ENCODE assay signal across 8 cellular contexts in the genomic region with DNA sequence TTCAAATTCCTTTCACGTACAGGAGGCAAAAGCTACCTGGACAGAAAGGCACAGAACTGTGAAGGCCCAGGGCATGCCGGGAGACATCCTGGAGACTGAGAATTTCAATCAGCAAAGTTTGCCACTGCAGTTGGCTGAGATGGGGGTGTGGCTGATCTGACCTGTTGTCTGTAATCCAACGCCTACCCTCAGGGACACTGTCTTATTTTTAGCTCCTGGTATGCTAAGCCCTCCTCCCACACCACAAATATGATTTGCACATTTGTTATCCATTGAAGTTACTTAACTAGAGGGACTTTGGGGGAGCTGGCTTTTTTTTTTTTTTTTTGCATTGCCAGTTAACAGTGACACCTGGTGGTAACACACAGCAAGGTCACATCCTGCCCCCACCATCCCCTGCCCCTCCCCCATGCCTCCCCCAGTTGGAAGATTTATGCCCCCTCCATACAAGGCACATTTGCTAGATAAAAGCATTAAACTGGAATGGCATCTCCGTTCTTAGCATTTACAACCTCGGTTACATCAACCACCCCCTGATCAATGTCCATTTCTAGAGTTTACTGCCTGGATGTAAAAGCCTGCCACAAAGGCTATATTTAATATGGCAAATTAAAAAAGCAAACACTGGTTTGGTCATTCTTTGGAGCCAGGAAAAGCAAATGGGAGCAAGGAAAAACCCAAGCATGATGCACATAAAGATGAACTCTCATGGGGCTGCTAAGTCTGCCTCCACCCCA. TPM values are rescaled to one million over a fixed set of nuclear protein-coding genes. Genes with fewer than 3 reads are reported as not detected.
DNase-seq lines count a peak whose midpoint lies in the region; ATAC-seq, FAIRE-seq and TF ChIP-seq lines count a peak whose summit lies in the region.

No MANE protein-coding gene starts in this region.

- H3K9me1 ChIP-seq in endothelial cell of umbilical vein (replicated peaks; ENCODE audit: control insufficient read depth, extremely low read depth, insufficient read depth, low read length), result no peaks in the 10 kb centered on the region

- TF ChIP-seq CTCF in OCI-LY1 (IDR thresholded peaks at IDR 0.05; ENCODE audit: low read length) (peak; percentile 68), endothelial cell of umbilical vein (IDR thresholded peaks at IDR 0.05; ENCODE audit: extremely low read depth in 1 of 2, insufficient read depth in 1 of 2, low read depth in 1 of 2, low read length in 2 of 2) (peak; percentile 28 to 47), neural progenitor cell (IDR thresholded peaks at IDR 0.05) (peak; percentile 73)

- peaks cover 11% of the 10 kb centered on the region for H3K4me1 ChIP-seq in CD4-positive, alpha-beta memory T cell (ENCODE audit: insufficient read depth, low read length)
- H3K4me1 ChIP-seq in OCI-LY1 (ENCODE audit: insufficient read depth, low read length, severe bottlenecking) (peaks cover 27% of the 10 kb centered on the region), endothelial cell of umbilical vein (ENCODE audit: control insufficient read depth, extremely low read depth, insufficient read depth, low read length) (peaks cover 24% of the 10 kb centered on the region), neural progenitor cell (peaks cover 4% of the 10 kb centered on the region)

- H3K36me3 Mint-ChIP-seq in CD4-positive, alpha-beta memory T cell, result peaks cover 57 to 76% of the 10 kb centered on the region in 2 donors
- peaks cover 20% of the 10 kb centered on the region for H3K36me3 Mint-ChIP-seq in neural progenitor cell

- peaks cover 16 to 26% (median 21%) of the 10 kb centered on the region in 4 donors for H3K4me1 Mint-ChIP-seq in CD4-positive, alpha-beta memory T cell
- peaks cover 35% of the 10 kb centered on the region for H3K4me1 Mint-ChIP-seq in neural progenitor cell

- no peak overlapping the region for H3K27ac ChIP-seq in CD4-positive, alpha-beta memory T cell (ENCODE audit: low read depth, low read length)
- no peak overlapping the region for H3K27ac ChIP-seq in OCI-LY1 (ENCODE audit: low read depth, low read length, poor library complexity, severe bottlenecking)
- H3K27ac ChIP-seq in endothelial cell of umbilical vein (ENCODE audit: insufficient read depth, low read depth, low read length), result no peak overlapping the region
- H3K27ac ChIP-seq in neural progenitor cell, result no peak overlapping the region

- H3K27me3 Mint-ChIP-seq in CD4-positive, alpha-beta memory T cell, result no peaks in the 10 kb centered on the region
- no peaks in the 10 kb centered on the region for H3K27me3 Mint-ChIP-seq in neural progenitor cell (ENCODE audit: insufficient read depth, low read depth)

- no peak overlapping the region for H3K4me3 ChIP-seq in CD4-positive, alpha-beta memory T cell (ENCODE audit: low read length in 2 of 2)
- H3K4me3 ChIP-seq in OCI-LY1 (ENCODE audit: low read depth, low read length, poor library complexity, severe bottlenecking) (no peak overlapping the region), endothelial cell of umbilical vein (replicated peaks in 1 of 3; ENCODE audit: insufficient read depth in 1 of 3, low read depth in 1 of 3, low read length in 3 of 3) (no peak overlapping the region), neural progenitor cell (no peak overlapping the region)

- H3K9ac ChIP-seq in OCI-LY1 (ENCODE audit: low read length) (no peak overlapping the region), endothelial cell of umbilical vein (replicated peaks; ENCODE audit: extremely low read depth, insufficient read depth, low read length) (no peak overlapping the region), neural progenitor cell (no peak overlapping the region)

- H3K4me2 ChIP-seq in OCI-LY1 (ENCODE audit: low read length) (no peak overlapping the region), endothelial cell of umbilical vein (ENCODE audit: insufficient read depth, low read length) (no peak overlapping the region), neural progenitor cell (no peak overlapping the region)

- FAIRE-seq in endothelial cell of umbilical vein (lab: Jason Lieb, UNC), result no peak

- H2AFZ ChIP-seq in OCI-LY1 (ENCODE audit: low read length), result no peak overlapping the region
- no peak overlapping the region for H2AFZ ChIP-seq in endothelial cell of umbilical vein (ENCODE audit: low read depth, low read length)
- no peak overlapping the region for H2AFZ ChIP-seq in neural progenitor cell (replicated peaks)

- POLR2A ChIA-PET in CD4-positive, alpha-beta memory T cell (lab: Charles Lee; ENCODE audit: partially characterized antibody), result interaction anchor here (0.6 kb wide), 1 partner anchor 425 kb away, joined by 4 read pairs; no protein-coding TSS in a partner anchor
- POLR2A ChIA-PET in endothelial cell of umbilical vein (lab: Charles Lee), result no interaction called here

- H3K9me3 ChIP-seq in CD4-positive, alpha-beta memory T cell (ENCODE audit: control insufficient read depth in 1 of 2, low read length in 2 of 2), result no peaks in the 10 kb centered on the region
- no peaks in the 10 kb centered on the region for H3K9me3 ChIP-seq in OCI-LY1 (ENCODE audit: low read length)
- H3K9me3 ChIP-seq in endothelial cell of umbilical vein (replicated peaks; ENCODE audit: control insufficient read depth, insufficient read depth, low read length), result no peaks in the 10 kb centered on the region
- no peaks in the 10 kb centered on the region for H3K9me3 ChIP-seq in neural progenitor cell (ENCODE audit: low read depth)

- no peaks in the 10 kb centered on the region for H3F3A ChIP-seq in OCI-LY1 (ENCODE audit: insufficient read depth, low read length)
- H3F3A ChIP-seq in neural progenitor cell (ENCODE audit: low read depth), result peaks cover 7% of the 10 kb centered on the region

- H3K79me2 ChIP-seq in OCI-LY1 (ENCODE audit: insufficient read depth, low read length) (no peaks in the 10 kb centered on the region), endothelial cell of umbilical vein (ENCODE audit: control insufficient read depth, insufficient read depth, low read length) (no peaks in the 10 kb centered on the region), neural progenitor cell (ENCODE audit: low read depth) (no peaks in the 10 kb centered on the region)

- DNase-seq in CD4-positive, alpha-beta memory T cell, result peak in 4 of 5 donors; percentile 5 to 11 (median 8)
- peak; percentile 20 for DNase-seq in GM19240 (ENCODE audit: insufficient read length, low spot score)
- peak; percentile 15 for DNase-seq in endothelial cell of umbilical vein (ENCODE audit: low read depth, low spot score)
- DNase-seq in neural progenitor cell (ENCODE audit: low spot score), result peak; percentile 47
- no peak for DNase-seq in DMS79 treated with DMSO at 0.1 percent for 48 hours (lab: John Stamatoyannopoulos, UW)
- no peak for DNase-seq in ecto neural progenitor cell (ENCODE audit: low spot score)

- intact Hi-C loops in CD4-positive, alpha-beta memory T cell (cut with micrococcal nuclease), result loop anchor here (5.0 kb wide), 2 partner anchors 341 to 431 kb away; no protein-coding TSS in a partner anchor
- intact Hi-C loops in endothelial cell of umbilical vein (cut with micrococcal nuclease), result loop anchor here (5.0 kb wide), 2 partner anchors 91 to 229 kb away; partner anchors contain the start of gene VSTM2L

- peak overlapping the region in 3 of 7 donors; percentile 37 to 81 (median 57) for H3K27ac Mint-ChIP-seq in CD4-positive, alpha-beta memory T cell
- H3K27ac Mint-ChIP-seq in neural progenitor cell, result no peak overlapping the region

- no peaks in the 10 kb centered on the region for H3K9me3 Mint-ChIP-seq in CD4-positive, alpha-beta memory T cell
- no peaks in the 10 kb centered on the region for H3K9me3 Mint-ChIP-seq in neural progenitor cell

- no peaks in the 10 kb centered on the region for H3K9me2 ChIP-seq in OCI-LY1 (ENCODE audit: low read depth, low read length)

- peaks cover 39% of the 10 kb centered on the region for H3K36me3 ChIP-seq in CD4-positive, alpha-beta memory T cell (ENCODE audit: insufficient read depth, low read length)
- H3K36me3 ChIP-seq in OCI-LY1 (ENCODE audit: insufficient read depth, low read length) (peaks cover 64% of the 10 kb centered on the region), endothelial cell of umbilical vein (ENCODE audit: control insufficient read depth in 2 of 2, extremely low read depth in 1 of 2, insufficient read depth in 2 of 2, low read length in 2 of 2) (peaks cover 4 to 11% of the 10 kb centered on the region in 2 experiments), neural progenitor cell (peaks cover 5% of the 10 kb centered on the region)

- CTCF ChIA-PET in CD4-positive, alpha-beta memory T cell (lab: Charles Lee; ENCODE audit: partially characterized antibody), result interaction anchor here (0.8 to 2.0 kb wide), 4 partner anchors 10 to 181 kb away, joined by 3 to 6 read pairs (median 4); no protein-coding TSS in a partner anchor
- CTCF ChIA-PET in endothelial cell of umbilical vein (lab: Charles Lee), result interaction anchor here (0.6 to 4.4 kb wide), 33 partner anchors 8 to 449 kb away, joined by 3 to 37 read pairs (median 4); partner anchors contain the start of gene VSTM2L

- H4K20me1 ChIP-seq in OCI-LY1 (ENCODE audit: insufficient read depth, low read length) (no peaks in the 10 kb centered on the region), endothelial cell of umbilical vein (replicated peaks; ENCODE audit: control insufficient read depth, extremely low read depth, insufficient read depth, low read length) (no peaks in the 10 kb centered on the region), neural progenitor cell (ENCODE audit: low read depth) (no peaks in the 10 kb centered on the region)

- H3K4me3 Mint-ChIP-seq in CD4-positive, alpha-beta memory T cell, result no peak overlapping the region
- no peak overlapping the region for H3K4me3 Mint-ChIP-seq in neural progenitor cell

- H3K27me3 ChIP-seq in CD4-positive, alpha-beta memory T cell (ENCODE audit: insufficient read depth, low read length), result no peaks in the 10 kb centered on the region
- H3K27me3 ChIP-seq in OCI-LY1 (ENCODE audit: insufficient read depth, low read length), result no peaks in the 10 kb centered on the region
- H3K27me3 ChIP-seq in endothelial cell of umbilical vein (ENCODE audit: control insufficient read depth in 2 of 2, insufficient read depth in 2 of 2, low read length in 2 of 2), result no peaks in the 10 kb centered on the region
- H3K27me3 ChIP-seq in neural progenitor cell, result no peaks in the 10 kb centered on the region

- no peak for TF ChIP-seq POLR2A in endothelial cell of umbilical vein (IDR thresholded peaks at IDR 0.05; ENCODE audit: low read depth, low read length)

- no TSS peak for BruUV-seq in endothelial cell of umbilical vein (replicated peaks; lab: Mats Ljungman, UMichigan)

- no peak for ATAC-seq in GM21723 (IDR thresholded peaks at IDR 0.05; ENCODE audit: unreplicated experiment)

- dilution Hi-C loops in endothelial cell of umbilical vein (cut with MboI; ENCODE audit: extremely low pct_ligation_motif_present, low sequenced_read_pairs), result no loop called here

RNA-seq across cellular contexts. Expression of gene TTI1, which starts 40.3 kb away (rescaled TPM):
- 10 to 100 TPM; 26.1 to 26.6 TPM for total RNA-seq in CD4-positive, alpha-beta memory T cell
- polyA plus RNA-seq in CD4-positive, alpha-beta memory T cell, result 10 to 100 TPM; 13.0 to 19.6 TPM
- 21.4 and 23.2 TPM in 2 replicates for total RNA-seq in endothelial cell of umbilical vein
- polyA plus RNA-seq in endothelial cell of umbilical vein, result 13.2 and 13.5 TPM in 2 replicates
- 12.5 and 13.7 TPM in 2 replicates for polyA plus RNA-seq in endothelial cell of umbilical vein (2011; cell fraction: cytosol; rRNA removed)
- 18.0 and 19.7 TPM in 2 replicates for polyA plus RNA-seq in endothelial cell of umbilical vein (2011; cell fraction: nucleus; rRNA removed)
- 15.3 and 20.3 TPM in 2 replicates for polyA plus RNA-seq in endothelial cell of umbilical vein (2012)
- 37.5 and 40.6 TPM in 2 replicates for polyA minus RNA-seq in endothelial cell of umbilical vein
- polyA minus RNA-seq in endothelial cell of umbilical vein (2011; cell fraction: cytosol; rRNA and poly(A)+ RNA removed), result 35.0 TPM
- 25.1 and 40.8 TPM in 2 replicates for polyA minus RNA-seq in endothelial cell of umbilical vein (2011; cell fraction: nucleus; rRNA and poly(A)+ RNA removed)
- 52.1 and 55.9 TPM in 2 replicates for total RNA-seq in neural progenitor cell (ENCODE audit: low replicate concordance)

RNA-seq across cellular contexts. Expression of gene RPRD1B, which starts 40.6 kb away (rescaled TPM):
- 10 to 100 TPM; 42.8 to 43.8 TPM for total RNA-seq in CD4-positive, alpha-beta memory T cell
- polyA plus RNA-seq in CD4-positive, alpha-beta memory T cell, result 1 to 10 TPM; 3.7 to 6.6 TPM
- total RNA-seq in endothelial cell of umbilical vein (24.5 and 29.3 TPM in 2 replicates), neural progenitor cell (ENCODE audit: low replicate concordance) (21.6 and 37.7 TPM in 2 replicates)
- 11.0 and 13.0 TPM in 2 replicates for polyA plus RNA-seq in endothelial cell of umbilical vein
- polyA plus RNA-seq in endothelial cell of umbilical vein (2011; cell fraction: cytosol; rRNA removed), result 12.9 and 13.1 TPM in 2 replicates
- polyA plus RNA-seq in endothelial cell of umbilical vein (2011; cell fraction: nucleus; rRNA removed), result 26.2 and 28.8 TPM in 2 replicates
- polyA plus RNA-seq in endothelial cell of umbilical vein (2012), result 15.5 and 16.1 TPM in 2 replicates
- 24.7 and 25.7 TPM in 2 replicates for polyA minus RNA-seq in endothelial cell of umbilical vein
- 35.5 TPM for polyA minus RNA-seq in endothelial cell of umbilical vein (2011; cell fraction: cytosol; rRNA and poly(A)+ RNA removed)
- 31.7 and 52.8 TPM in 2 replicates for polyA minus RNA-seq in endothelial cell of umbilical vein (2011; cell fraction: nucleus; rRNA and poly(A)+ RNA removed)

Comparison
In these comparisons a context has a peak if more than half of its experiments do, and no peak if none do; other contexts are left out.
1. DNase-seq: peak in CD4-positive, alpha-beta memory T cell (4 of 5), GM19240 (single experiment), endothelial cell of umbilical vein (single experiment) and neural progenitor cell (single experiment); none in DMS79 treated with DMSO at 0.1 percent for 48 hours (single experiment) and ecto neural progenitor cell (single experiment).
2. Peak in every context shown above with its lines, with median percentiles within 50 percentile points of each other: CTCF ChIP-seq.